Comparison of ENCODE assay signal across 8 cellular contexts in the genomic region with DNA sequence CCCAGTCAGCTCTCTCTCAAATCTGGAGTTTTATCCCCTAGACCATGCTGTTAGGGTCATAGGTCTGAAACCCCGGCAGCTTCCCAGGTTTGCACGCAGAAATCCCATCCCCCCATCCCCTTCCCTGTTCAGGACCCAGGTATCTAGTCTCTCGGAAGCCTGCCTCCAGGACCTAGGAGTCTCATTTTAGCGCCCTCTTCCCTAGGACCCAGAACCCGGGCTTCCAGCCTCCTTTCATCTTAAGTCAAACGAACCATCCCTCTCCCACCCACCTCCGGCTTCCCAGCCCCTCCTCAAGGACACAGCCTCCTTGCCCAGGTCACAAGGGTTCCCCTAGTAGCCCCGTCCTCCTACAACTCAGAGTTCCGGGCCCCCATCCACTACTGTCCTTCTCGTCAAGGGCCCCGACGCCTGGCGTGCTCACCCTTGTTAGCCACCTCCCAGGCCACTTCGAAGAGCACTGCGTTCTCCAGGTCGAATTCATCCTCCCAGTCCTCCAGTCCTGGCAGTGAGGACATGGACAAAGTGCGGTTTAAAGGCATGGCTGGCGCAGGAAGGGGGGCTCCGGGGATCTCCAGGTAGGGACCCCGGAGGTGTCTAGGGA.
DNase-seq lines count a peak whose midpoint lies in the region; ATAC-seq and TF ChIP-seq lines count a peak whose summit lies in the region.

No MANE protein-coding gene starts in this region.

- no peaks in the 10 kb centered on the region for H3K9me3 ChIP-seq in iPS-18a (ENCODE audit: control insufficient read depth, low read depth, low read length)

- DNase-seq in GM12865 (ENCODE audit: low read depth), result no peak
- DNase-seq in stimulated activated naive CD8-positive, alpha-beta T cell treated with anti-CD3 and anti-CD28 coated beads, Interleukin-15, Interleukin-2, amounts not matched to agents 100 U/mL and 50 U/mL, for 24 hours, result peak; percentile 31
- DNase-seq in NCI-H1105 (lab: John Stamatoyannopoulos, UW), result no peak
- DNase-seq in CD1c-positive myeloid dendritic cell (ENCODE audit: extremely low spot score), result no peak

- H3K27ac ChIP-seq in angular gyrus (ENCODE audit: low read depth, low read length), result peak overlapping the region; percentile 99
- H3K27ac ChIP-seq in iPS-18a (ENCODE audit: low read length), result peak overlapping the region; percentile 25

- H3K4me3 ChIP-seq in GM12865 (ENCODE audit: low read depth, low read length) (peak overlapping the region; percentile 93), iPS-18a (ENCODE audit: low read length) (peak overlapping the region; percentile 85)

- peak; percentile 2 for ATAC-seq in HG03439 (IDR thresholded peaks at IDR 0.05; ENCODE audit: unreplicated experiment)
- no peak for ATAC-seq in stimulated activated naive CD8-positive, alpha-beta T cell treated with anti-CD3 and anti-CD28 coated beads, Interleukin-15, Interleukin-2, amounts not matched to agents 100 U/mL and 50 U/mL, for 24 hours
- ATAC-seq in GM18520 (IDR thresholded peaks at IDR 0.05; ENCODE audit: unreplicated experiment), result no peak

- H3K4me1 ChIP-seq in iPS-18a (ENCODE audit: control insufficient read depth, low read depth, low read length), result no peaks in the 10 kb centered on the region

- H3K9ac ChIP-seq in iPS-18a (ENCODE audit: low read length), result peak overlapping the region; percentile 73

- TF ChIP-seq CTCF in GM12865 (IDR thresholded peaks at IDR 0.05; ENCODE audit: insufficient read depth, low read depth, low read length, missing control alignments), result no peak

- H3K27me3 ChIP-seq in iPS-18a (ENCODE audit: control insufficient read depth, insufficient read depth, low read length), result no peaks in the 10 kb centered on the region

- peaks cover 10% of the 10 kb centered on the region for H3K36me3 ChIP-seq in iPS-18a (ENCODE audit: control insufficient read depth, low read depth, low read length)
